Comparison of ENCODE assay signal across 8 cellular contexts in the genomic region with DNA sequence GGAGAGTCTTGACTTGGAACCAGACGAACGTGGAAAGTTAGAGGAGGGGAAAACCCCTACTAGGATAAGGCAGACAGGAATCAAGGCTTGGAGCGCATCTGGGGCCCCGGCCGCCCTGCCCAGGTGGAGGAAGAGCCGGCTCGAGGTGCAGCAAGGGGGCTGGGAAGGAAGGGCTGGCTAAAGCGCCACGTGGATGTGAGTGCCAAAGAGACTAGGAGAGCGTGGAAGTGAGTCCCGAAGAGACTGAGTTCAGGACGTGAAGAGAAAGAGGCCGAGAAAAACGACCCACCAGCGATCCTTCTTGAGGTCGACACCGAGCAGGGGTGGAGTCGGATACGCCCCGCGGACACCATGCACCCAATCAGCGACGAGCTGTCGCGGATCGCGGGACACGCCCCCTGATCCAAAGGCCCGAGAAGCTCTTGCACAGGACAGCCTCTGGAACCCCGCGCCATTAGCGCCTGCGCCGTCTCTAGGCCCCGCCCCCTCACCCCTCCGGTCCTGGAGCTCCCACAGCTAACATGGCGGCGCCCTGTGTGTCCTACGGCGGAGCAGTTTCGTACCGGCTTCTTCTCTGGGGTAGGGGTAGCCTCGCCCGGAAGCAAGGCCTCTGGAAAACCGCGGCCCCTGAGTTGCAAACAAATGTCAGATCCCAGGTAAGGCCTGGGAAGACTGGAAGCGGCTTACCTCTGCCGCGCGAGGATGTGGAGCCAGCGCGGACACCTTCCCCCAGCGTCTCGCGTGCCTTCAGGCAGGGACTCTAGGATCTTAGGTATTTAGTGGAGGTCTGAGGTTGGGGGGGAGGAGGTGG. TPM values are rescaled to one million over a fixed set of nuclear protein-coding genes. Genes with fewer than 3 reads are reported as not detected.
DNase-seq lines count a peak whose midpoint lies in the region; ATAC-seq and TF ChIP-seq lines count a peak whose summit lies in the region.

A gene (plus strand): TSS at position 498 of the 811 bp plus-strand sequence. CDS start 24 bp downstream, at position 522.

- TF ChIP-seq CTCF in choroid plexus epithelial cell (conservative IDR thresholded peaks at IDR 0.05; ENCODE audit: low read depth, low read length), result no peak

- CTCF ChIA-PET in activated CD4-positive, alpha-beta T cell treated with anti-CD3 and anti-CD28 coated beads for 36 hours (lab: Charles Lee), result interaction anchor here (1.3 kb wide), 1 partner anchor 18 kb away, joined by 3 read pairs; no protein-coding TSS in a partner anchor

- H3K36me3 Mint-ChIP-seq in activated CD4-positive, alpha-beta T cell treated with anti-CD3 and anti-CD28 coated beads for 36 hours (ENCODE audit: low read depth), result peaks cover 3% of the 10 kb centered on the region

- H3K27me3 Mint-ChIP-seq in activated CD4-positive, alpha-beta T cell treated with anti-CD3 and anti-CD28 coated beads for 36 hours, result no peaks in the 10 kb centered on the region

- POLR2A ChIA-PET in activated CD4-positive, alpha-beta T cell treated with anti-CD3 and anti-CD28 coated beads for 36 hours (lab: Charles Lee), result interaction anchor here (0.9 kb wide), 1 partner anchor 20 kb away, joined by 3 read pairs; no protein-coding TSS in a partner anchor

- peak within 1 kb of the TSS; percentile 94 for H3K27ac Mint-ChIP-seq in activated CD4-positive, alpha-beta T cell treated with anti-CD3 and anti-CD28 coated beads for 36 hours

- H3K4me1 Mint-ChIP-seq in activated CD4-positive, alpha-beta T cell treated with anti-CD3 and anti-CD28 coated beads for 36 hours, result peaks cover 28% of the 10 kb centered on the region

- H3K4me3 ChIP-seq in choroid plexus epithelial cell (ENCODE audit: low read depth, low read length), result peak within 1 kb of the TSS; percentile 81

- DNase-seq in Ammon's horn (ENCODE audit: low spot score) (peak; percentile 100), GM19238 (ENCODE audit: insufficient read length, low spot score) (peak; percentile 88), NCI-H524 (lab: John Stamatoyannopoulos, UW) (peak; percentile 93 to 96), choroid plexus epithelial cell (ENCODE audit: low read depth) (peak; percentile 99), kidney glomerular epithelial cell (lab: John Stamatoyannopoulos, UW) (peak; percentile 92)
- DNase-seq in activated CD4-positive, alpha-beta T cell treated with anti-CD3 and anti-CD28 coated beads for 36 hours, result peak; percentile 99
- DNase-seq in stimulated activated CD4-positive, alpha-beta T cell treated with anti-CD3 and anti-CD28 coated beads, Interleukin-1b, Interleukin-23, amount 100 ng/mL, for 1 hour (ENCODE audit: low read depth in 2 of 2), result peak; percentile 94 to 97

- peak within 1 kb of the TSS; percentile 86 for H3K4me3 Mint-ChIP-seq in activated CD4-positive, alpha-beta T cell treated with anti-CD3 and anti-CD28 coated beads for 36 hours

- ATAC-seq in HG03442 (IDR thresholded peaks at IDR 0.05; ENCODE audit: unreplicated experiment), result peak; percentile 99
- peak; percentile 99 for ATAC-seq in activated CD4-positive, alpha-beta T cell treated with anti-CD3 and anti-CD28 coated beads for 36 hours

- no peaks in the 10 kb centered on the region for H3K9me3 Mint-ChIP-seq in activated CD4-positive, alpha-beta T cell treated with anti-CD3 and anti-CD28 coated beads for 36 hours (ENCODE audit: low read depth)

- intact Hi-C loops in activated CD4-positive, alpha-beta T cell treated with anti-CD3 and anti-CD28 coated beads for 36 hours (cut with DNase I, micrococcal nuclease), result loop anchor here in 1 of 2 experiments (2.0 to 10.0 kb wide), 4 partner anchors 183 to 1157 kb away; a partner anchor contains a TSS

RNA-seq across cellular contexts. Expression of the gene that starts here (rescaled TPM):
- total RNA-seq in activated CD4-positive, alpha-beta T cell treated with anti-CD3 and anti-CD28 coated beads for 36 hours, result 10 to 100 TPM; 41.0 to 46.0 TPM

Comparison
In these comparisons a context has a peak if more than half of its experiments do, and no peak if none do; other contexts are left out.
1. Peak in every context shown above with its lines: DNase-seq, ATAC-seq and H3K4me3 ChIP-seq.